ENCODE assay signal across 1 cellular context in genomic region chr12:27017171-27017823, GRCh38.
A peak's percentile ranks its signal among the peaks of the same experiment; 100 is the strongest.
TF ChIP-seq lines count a peak whose summit lies in the region.
"Not testable (repeated sequence)": the region's sequence is repeated elsewhere in the genome, so short reads cannot be mapped to it uniquely, and the experiment has no call there.

No MANE protein-coding gene starts in this region.

TF ChIP-seq in K562, 482 proteins besides CTCF, POLR2A, EP300 and RAD21:
- TF ChIP-seq ZNF644 (tag; IDR thresholded peaks at IDR 0.05; ENCODE audit: low read depth): 0 out of 2 replicates have a peak, but pooled peaks have one; percentile 29
- TF ChIP-seq SOX6 (IDR thresholded peaks at IDR 0.05): peak; percentile 95
- peak; percentile 61; the same call in 1 of the 2 replicates for TF ChIP-seq CTBP1 (IDR thresholded peaks at IDR 0.05; ENCODE audit: borderline replicate concordance)
- peak; percentile 30; the same call in 1 of the 2 replicates for TF ChIP-seq FOXM1 (IDR thresholded peaks at IDR 0.05; ENCODE audit: low read depth)
- not testable (repeated sequence) for TF ChIP-seq FOXM1 (CRISPR knock-in tag; IDR thresholded peaks at IDR 0.05; ENCODE audit: low read depth); CREB1 (CRISPR knock-in tag; IDR thresholded peaks at IDR 0.05); ATF1 (CRISPR knock-in tag; IDR thresholded peaks at IDR 0.05); MYC (CRISPR knock-in tag; IDR thresholded peaks at IDR 0.05; ENCODE audit: borderline replicate concordance, low read depth); TEAD4 (CRISPR knock-in tag; IDR thresholded peaks at IDR 0.05; ENCODE audit: borderline replicate concordance); JUND (tag; IDR thresholded peaks at IDR 0.05; ENCODE audit: borderline replicate concordance, low read depth, low read length); MYNN (CRISPR knock-in tag; IDR thresholded peaks at IDR 0.05)
- TF ChIP-seq TRIM24 (IDR thresholded peaks at IDR 0.05): peak; percentile 46 to 60; a peak in 2 of 4 replicates
- TF ChIP-seq POLR2AphosphoS5 (IDR thresholded peaks at IDR 0.05; ENCODE audit: control insufficient read depth, insufficient read depth, low read depth, low read length): peak; percentile 74; the same call in 1 of the 2 replicates
- TF ChIP-seq RCOR1 (IDR thresholded peaks at IDR 0.05; ENCODE audit: borderline replicate concordance in 1 of 2, low read depth in 2 of 2, low read length in 2 of 2): peak; percentile 49 to 82; a peak in 3 of 4 replicates
- TF ChIP-seq CCNT2 (IDR thresholded peaks at IDR 0.05; ENCODE audit: borderline replicate concordance, extremely low read depth, insufficient read length, low read depth, low read length): peak; percentile 38
- TF ChIP-seq SMARCE1 (IDR thresholded peaks at IDR 0.05): peak; percentile 39; the same call in 1 of the 2 replicates
- TF ChIP-seq CREM (IDR thresholded peaks at IDR 0.05; ENCODE audit: low read depth): peak; percentile 34; the same call in 1 of the 2 replicates
- TF ChIP-seq HDAC1 (IDR thresholded peaks at IDR 0.05): peak in 1 of 2 experiments; percentile 90; a peak in 2 of 4 replicates
- TF ChIP-seq, protein P1, sequence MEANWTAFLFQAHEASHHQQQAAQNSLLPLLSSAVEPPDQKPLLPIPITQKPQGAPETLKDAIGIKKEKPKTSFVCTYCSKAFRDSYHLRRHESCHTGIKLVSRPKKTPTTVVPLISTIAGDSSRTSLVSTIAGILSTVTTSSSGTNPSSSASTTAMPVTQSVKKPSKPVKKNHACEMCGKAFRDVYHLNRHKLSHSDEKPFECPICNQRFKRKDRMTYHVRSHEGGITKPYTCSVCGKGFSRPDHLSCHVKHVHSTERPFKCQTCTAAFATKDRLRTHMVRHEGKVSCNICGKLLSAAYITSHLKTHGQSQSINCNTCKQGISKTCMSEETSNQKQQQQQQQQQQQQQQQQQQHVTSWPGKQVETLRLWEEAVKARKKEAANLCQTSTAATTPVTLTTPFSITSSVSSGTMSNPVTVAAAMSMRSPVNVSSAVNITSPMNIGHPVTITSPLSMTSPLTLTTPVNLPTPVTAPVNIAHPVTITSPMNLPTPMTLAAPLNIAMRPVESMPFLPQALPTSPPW (CRISPR knock-in tag; IDR thresholded peaks at IDR 0.05): peak; percentile 47; the same call in 1 of the 2 replicates
- peak; percentile 50 for TF ChIP-seq L3MBTL2 (IDR thresholded peaks at IDR 0.05)
- TF ChIP-seq CREB1 (IDR thresholded peaks at IDR 0.05): peak; percentile 17; the same call in 1 of the 2 replicates
- peak; percentile 82 for TF ChIP-seq SMAD4 (CRISPR knock-in tag; conservative IDR thresholded peaks at IDR 0.05)
- TF ChIP-seq CC2D1A (IDR thresholded peaks at IDR 0.05): peak; percentile 40; the same call in 1 of the 2 replicates
- TF ChIP-seq, protein P2, sequence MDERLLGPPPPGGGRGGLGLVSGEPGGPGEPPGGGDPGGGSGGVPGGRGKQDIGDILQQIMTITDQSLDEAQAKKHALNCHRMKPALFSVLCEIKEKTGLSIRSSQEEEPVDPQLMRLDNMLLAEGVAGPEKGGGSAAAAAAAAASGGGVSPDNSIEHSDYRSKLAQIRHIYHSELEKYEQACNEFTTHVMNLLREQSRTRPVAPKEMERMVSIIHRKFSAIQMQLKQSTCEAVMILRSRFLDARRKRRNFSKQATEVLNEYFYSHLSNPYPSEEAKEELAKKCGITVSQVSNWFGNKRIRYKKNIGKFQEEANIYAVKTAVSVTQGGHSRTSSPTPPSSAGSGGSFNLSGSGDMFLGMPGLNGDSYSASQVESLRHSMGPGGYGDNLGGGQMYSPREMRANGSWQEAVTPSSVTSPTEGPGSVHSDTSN (CRISPR knock-in tag; IDR thresholded peaks at IDR 0.05; ENCODE audit: low read depth): not testable (repeated sequence)
- TF ChIP-seq, protein P2 (tag; conservative IDR thresholded peaks at IDR 0.05; ENCODE audit: low read depth): peak; percentile 15; the same call in 1 of the 2 replicates
- peak; percentile 73 for TF ChIP-seq HDAC3 (IDR thresholded peaks at IDR 0.05; ENCODE audit: borderline replicate concordance, partially characterized antibody)
- TF ChIP-seq HDAC2 (IDR thresholded peaks at IDR 0.05): peak; percentile 82
- peak; percentile 62 for TF ChIP-seq SMARCA4 (IDR thresholded peaks at IDR 0.05)
- peak; percentile 44; the same call in 1 of the 2 replicates for TF ChIP-seq ATF1 (tag; IDR thresholded peaks at IDR 0.05)
- TF ChIP-seq ZEB2 (IDR thresholded peaks at IDR 0.05): peak; percentile 63; the same call in 1 of the 2 replicates
- TF ChIP-seq MYC (IDR thresholded peaks at IDR 0.05; ENCODE audit: low read depth, low read length): peak; percentile 31; the same call in 1 of the 2 replicates
- TF ChIP-seq EP400 (IDR thresholded peaks at IDR 0.05): 0 out of 2 replicates have a peak, but pooled peaks have one; percentile 10
- TF ChIP-seq CBFA2T2 (conservative IDR thresholded peaks at IDR 0.05): peak; percentile 93
- TF ChIP-seq TEAD4 (IDR thresholded peaks at IDR 0.05; ENCODE audit: low read length): peak; percentile 86
- TF ChIP-seq DMBX1 (CRISPR knock-in tag; IDR thresholded peaks at IDR 0.05; ENCODE audit: borderline replicate concordance): 0 out of 2 replicates have a peak, but pooled peaks have one; percentile 47
- 0 out of 2 replicates have a peak, but pooled peaks have one; percentile 11 for TF ChIP-seq HMBOX1 (IDR thresholded peaks at IDR 0.05)
- peak; percentile 83; the same call in 1 of the 2 replicates for TF ChIP-seq PHF21A (IDR thresholded peaks at IDR 0.05; ENCODE audit: borderline replicate concordance, low read depth)
- peak; percentile 86; the same call in 1 of the 2 replicates for TF ChIP-seq KLF16 (IDR thresholded peaks at IDR 0.05)
- TF ChIP-seq JUND (IDR thresholded peaks at IDR 0.05; ENCODE audit: borderline replicate concordance, low read depth, low read length): 0 out of 2 replicates have a peak, but pooled peaks have one; percentile 8
- TF ChIP-seq NCOR1 (IDR thresholded peaks at IDR 0.05): peak; percentile 89
- peak; percentile 15 for TF ChIP-seq TAF9B (IDR thresholded peaks at IDR 0.05; ENCODE audit: partially characterized antibody)
- peak; percentile 54 for TF ChIP-seq STAT5A (IDR thresholded peaks at IDR 0.05; ENCODE audit: borderline replicate concordance, low read length)
- TF ChIP-seq TAL1 (IDR thresholded peaks at IDR 0.05): peak; percentile 82
- TF ChIP-seq KDM1A (IDR thresholded peaks at IDR 0.05): peak; percentile 93 to 95
- 0 out of 2 replicates have a peak, but pooled peaks have one; percentile 31 for TF ChIP-seq ZNF274 (IDR thresholded peaks at IDR 0.05; ENCODE audit: borderline replicate concordance, low read depth, low read length)
- peak in 1 of 2 experiments; percentile 59; a peak in 1 of 4 replicates for TF ChIP-seq TBL1XR1 (IDR thresholded peaks at IDR 0.05; ENCODE audit: low read length in 2 of 2)
- TF ChIP-seq, protein P3, sequence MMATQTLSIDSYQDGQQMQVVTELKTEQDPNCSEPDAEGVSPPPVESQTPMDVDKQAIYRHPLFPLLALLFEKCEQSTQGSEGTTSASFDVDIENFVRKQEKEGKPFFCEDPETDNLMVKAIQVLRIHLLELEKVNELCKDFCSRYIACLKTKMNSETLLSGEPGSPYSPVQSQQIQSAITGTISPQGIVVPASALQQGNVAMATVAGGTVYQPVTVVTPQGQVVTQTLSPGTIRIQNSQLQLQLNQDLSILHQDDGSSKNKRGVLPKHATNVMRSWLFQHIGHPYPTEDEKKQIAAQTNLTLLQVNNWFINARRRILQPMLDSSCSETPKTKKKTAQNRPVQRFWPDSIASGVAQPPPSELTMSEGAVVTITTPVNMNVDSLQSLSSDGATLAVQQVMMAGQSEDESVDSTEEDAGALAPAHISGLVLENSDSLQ (IDR thresholded peaks at IDR 0.05): peak; percentile 38
- TF ChIP-seq NRF1 (conservative IDR thresholded peaks at IDR 0.05 in 1 of 2, IDR thresholded peaks at IDR 0.05 in 1 of 2): peak; percentile 12 to 14; a peak in 2 of 4 replicates
- TF ChIP-seq MTA3 (IDR thresholded peaks at IDR 0.05; ENCODE audit: borderline replicate concordance): peak; percentile 64; the same call in 1 of the 2 replicates
- peak; percentile 96 for TF ChIP-seq NFIC (IDR thresholded peaks at IDR 0.05)
- peak; percentile 29; the same call in 1 of the 2 replicates for TF ChIP-seq NCOA1 (IDR thresholded peaks at IDR 0.05; ENCODE audit: low read depth)
- TF ChIP-seq MAZ (CRISPR knock-in tag; conservative IDR thresholded peaks at IDR 0.05 in 1 of 2, IDR thresholded peaks at IDR 0.05 in 1 of 2): peak; percentile 44 to 50
- TF ChIP-seq MEIS2 (IDR thresholded peaks at IDR 0.05; ENCODE audit: partially characterized antibody): peak; percentile 44
- peak; percentile 95 for TF ChIP-seq CBFA2T3 (IDR thresholded peaks at IDR 0.05)
- 0 out of 2 replicates have a peak, but pooled peaks have one; percentile 29 for TF ChIP-seq ELF1 (tag; IDR thresholded peaks at IDR 0.05)
- TF ChIP-seq GATA2 (CRISPR knock-in tag; IDR thresholded peaks at IDR 0.05): peak; percentile 75; the same call in 1 of the 2 replicates
- TF ChIP-seq MTA2 (IDR thresholded peaks at IDR 0.05; ENCODE audit: low read depth): peak; percentile 62; the same call in 1 of the 2 replicates
- 0 out of 2 replicates have a peak, but pooled peaks have one; percentile 30 for TF ChIP-seq LEF1 (IDR thresholded peaks at IDR 0.05)
- TF ChIP-seq DPF2 (IDR thresholded peaks at IDR 0.05): peak; percentile 67
- TF ChIP-seq, protein P4, sequence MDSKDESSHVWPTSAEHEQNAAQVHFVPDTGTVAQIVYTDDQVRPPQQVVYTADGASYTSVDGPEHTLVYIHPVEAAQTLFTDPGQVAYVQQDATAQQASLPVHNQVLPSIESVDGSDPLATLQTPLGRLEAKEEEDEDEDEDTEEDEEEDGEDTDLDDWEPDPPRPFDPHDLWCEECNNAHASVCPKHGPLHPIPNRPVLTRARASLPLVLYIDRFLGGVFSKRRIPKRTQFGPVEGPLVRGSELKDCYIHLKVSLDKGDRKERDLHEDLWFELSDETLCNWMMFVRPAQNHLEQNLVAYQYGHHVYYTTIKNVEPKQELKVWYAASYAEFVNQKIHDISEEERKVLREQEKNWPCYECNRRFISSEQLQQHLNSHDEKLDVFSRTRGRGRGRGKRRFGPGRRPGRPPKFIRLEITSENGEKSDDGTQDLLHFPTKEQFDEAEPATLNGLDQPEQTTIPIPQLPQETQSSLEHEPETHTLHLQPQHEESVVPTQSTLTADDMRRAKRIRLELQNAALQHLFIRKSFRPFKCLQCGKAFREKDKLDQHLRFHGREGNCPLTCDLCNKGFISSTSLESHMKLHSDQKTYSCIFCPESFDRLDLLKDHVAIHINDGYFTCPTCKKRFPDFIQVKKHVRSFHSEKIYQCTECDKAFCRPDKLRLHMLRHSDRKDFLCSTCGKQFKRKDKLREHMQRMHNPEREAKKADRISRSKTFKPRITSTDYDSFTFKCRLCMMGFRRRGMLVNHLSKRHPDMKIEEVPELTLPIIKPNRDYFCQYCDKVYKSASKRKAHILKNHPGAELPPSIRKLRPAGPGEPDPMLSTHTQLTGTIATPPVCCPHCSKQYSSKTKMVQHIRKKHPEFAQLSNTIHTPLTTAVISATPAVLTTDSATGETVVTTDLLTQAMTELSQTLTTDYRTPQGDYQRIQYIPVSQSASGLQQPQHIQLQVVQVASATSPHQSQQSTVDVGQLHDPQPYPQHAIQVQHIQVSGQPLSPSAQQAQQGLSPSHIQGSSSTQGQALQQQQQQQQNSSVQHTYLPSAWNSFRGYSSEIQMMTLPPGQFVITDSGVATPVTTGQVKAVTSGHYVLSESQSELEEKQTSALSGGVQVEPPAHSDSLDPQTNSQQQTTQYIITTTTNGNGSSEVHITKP (IDR thresholded peaks at IDR 0.05; ENCODE audit: partially characterized antibody): peak; percentile 3
- peak in 1 of 2 experiments; percentile 52; a peak in 1 of 4 replicates for TF ChIP-seq MNT (conservative IDR thresholded peaks at IDR 0.05)
- TF ChIP-seq CXXC5 (CRISPR knock-in tag; IDR thresholded peaks at IDR 0.05): peak; percentile 24; the same call in 1 of the 2 replicates
- TF ChIP-seq ARID1B (IDR thresholded peaks at IDR 0.05): peak; percentile 90
- TF ChIP-seq LCOR (CRISPR knock-in tag; IDR thresholded peaks at IDR 0.05): peak; percentile 62; the same call in 1 of the 2 replicates
- TF ChIP-seq MYNN (IDR thresholded peaks at IDR 0.05): 0 out of 2 replicates have a peak, but pooled peaks have one; percentile 23
- TF ChIP-seq TCF3 (CRISPR knock-in tag; IDR thresholded peaks at IDR 0.05): peak; percentile 89
- 0 out of 4 replicates have a peak, but pooled peaks of 1 of the 2 experiments have one; percentile 30 for TF ChIP-seq TEAD1 (CRISPR knock-in tag; IDR thresholded peaks at IDR 0.05)
- peak; percentile 48; the same call in 1 of the 2 replicates for TF ChIP-seq NBN (IDR thresholded peaks at IDR 0.05; ENCODE audit: low read depth)
